27 cellular contexts compared by ENCODE assay signal in the genomic region with DNA sequence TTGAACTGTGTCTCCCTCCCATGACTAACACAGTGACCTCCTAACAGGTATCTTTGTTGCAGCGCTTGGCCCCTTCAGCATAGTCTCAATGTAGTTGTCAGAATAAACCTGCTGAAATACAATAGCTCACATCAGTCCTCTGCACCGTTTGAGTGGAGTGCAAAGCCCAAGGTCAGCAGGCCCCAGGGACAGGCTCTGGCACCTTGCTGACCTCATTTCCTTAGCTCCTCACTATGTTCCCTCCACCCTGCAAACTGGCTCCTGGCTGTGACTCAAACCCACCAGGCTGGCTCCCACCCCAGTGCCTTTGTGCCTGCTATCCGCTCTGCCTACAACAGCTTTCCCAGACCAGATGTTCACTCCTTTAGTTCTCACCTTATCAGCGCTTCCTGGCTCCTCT.
"Had no signal": no experiment of that assay in that cellular context is flagged by ENCODE, and none has a peak within 500 bp of the region (broad histone marks: within the 10 kb centered on the region; RNA-seq: fewer than 3 reads in every experiment).

No MANE protein-coding gene starts in this region.

- H3K27me3 ChIP-seq: brain microvascular endothelial cell, dorsolateral prefrontal cortex, esophagus muscularis mucosa, gastrocnemius medialis, right atrium auricular region, upper lobe of left lung had no signal

- H3K4me1 ChIP-seq: esophagus muscularis mucosa, gastrocnemius medialis, lower lobe of right lung, psoas muscle, right atrium auricular region, upper lobe of left lung had no signal

- ATAC-seq: activated CD8-positive, alpha-beta T cell treated with anti-CD3 and anti-CD28 coated beads, Interleukin-2, amount 10 ng/mL, durations not matched to agents 7 days and 5 days; effector memory CD8-positive, alpha-beta T cell; gastrocnemius medialis; left lobe of liver; lower lobe of right lung; natural killer cell; psoas muscle; stimulated activated naive CD8-positive, alpha-beta T cell treated with anti-CD3 and anti-CD28 coated beads, Interleukin-15, Interleukin-2, amounts not matched to agents 100 U/mL and 50 U/mL, for 24 hours; T-cell had no signal

- H3K4me3 ChIP-seq: dorsolateral prefrontal cortex, esophagus muscularis mucosa, gastrocnemius medialis, lower lobe of right lung, psoas muscle, right atrium auricular region, upper lobe of left lung had no signal

- FAIRE-seq: colon, endothelial cell of umbilical vein, TTC549 had no signal

- H3K36me3 Mint-ChIP-seq: activated naive CD4-positive, alpha-beta T cell treated with anti-CD3 and anti-CD28 coated beads, Interleukin-2, amount 50 U/mL, for 24 hours; natural killer cell; T-cell had no signal

- H3K36me3 ChIP-seq: brain microvascular endothelial cell, esophagus muscularis mucosa, gastrocnemius medialis, lower lobe of right lung, right atrium auricular region, upper lobe of left lung had no signal

- H3K27ac Mint-ChIP-seq: activated CD8-positive, alpha-beta T cell treated with anti-CD3 and anti-CD28 coated beads, Interleukin-2, amount 10 ng/mL, durations not matched to agents 7 days and 5 days; activated naive CD4-positive, alpha-beta T cell treated with anti-CD3 and anti-CD28 coated beads, Interleukin-2, amount 50 U/mL, for 24 hours; activated T-helper 1 cell treated with anti-CD3 and anti-CD28 coated beads, Interleukin-12 subunit alpha, Interleukin-12 subunit beta, Interleukin-2, Interleukin-4 antibody, amounts not matched to agents 30 ng/mL and 10 ng/mL and 1 ng/mL, durations not matched to agents 14 hours and 24 hours and 36 hours; effector memory CD8-positive, alpha-beta T cell; natural killer cell; T-cell; T-helper 2 cell treated with Interferon-gamma antibody and Interleukin-4, amounts not matched to agents 5 μg/mL and 100 μg/mL, for 36 hours had no signal

- H3K4me3 Mint-ChIP-seq: activated CD8-positive, alpha-beta T cell treated with anti-CD3 and anti-CD28 coated beads, Interleukin-2, amount 10 ng/mL, durations not matched to agents 7 days and 5 days; activated naive CD4-positive, alpha-beta T cell treated with anti-CD3 and anti-CD28 coated beads, Interleukin-2, amount 50 U/mL, for 24 hours; activated T-helper 1 cell treated with anti-CD3 and anti-CD28 coated beads, Interleukin-12 subunit alpha, Interleukin-12 subunit beta, Interleukin-2, Interleukin-4 antibody, amounts not matched to agents 30 ng/mL and 10 ng/mL and 1 ng/mL, durations not matched to agents 14 hours and 24 hours and 36 hours; central memory CD8-positive, alpha-beta T cell; effector memory CD8-positive, alpha-beta T cell; natural killer cell; T-cell; T-helper 2 cell treated with Interferon-gamma antibody and Interleukin-4, amounts not matched to agents 5 μg/mL and 100 μg/mL, for 36 hours had no signal

- H3K27me3 Mint-ChIP-seq: activated naive CD4-positive, alpha-beta T cell treated with anti-CD3 and anti-CD28 coated beads, Interleukin-2, amount 50 U/mL, for 24 hours; central memory CD8-positive, alpha-beta T cell; effector memory CD8-positive, alpha-beta T cell; T-cell had no signal

- H3K9me3 Mint-ChIP-seq: activated T-helper 1 cell treated with anti-CD3 and anti-CD28 coated beads, Interleukin-12 subunit alpha, Interleukin-12 subunit beta, Interleukin-2, Interleukin-4 antibody, amounts not matched to agents 30 ng/mL and 10 ng/mL and 1 ng/mL, durations not matched to agents 14 hours and 24 hours and 36 hours had no signal

- H3K9me3 ChIP-seq: esophagus muscularis mucosa, gastrocnemius medialis, psoas muscle, right atrium auricular region had no signal

- H3K4me1 Mint-ChIP-seq: activated naive CD4-positive, alpha-beta T cell treated with anti-CD3 and anti-CD28 coated beads, Interleukin-2, amount 50 U/mL, for 24 hours; central memory CD8-positive, alpha-beta T cell; natural killer cell; T-cell had no signal

- DNase-seq: activated CD4-positive, alpha-beta T cell treated with anti-CD3 and anti-CD28 coated beads for 1 hour; activated CD4-positive, alpha-beta T cell treated with anti-CD3 and anti-CD28 coated beads, Interleukin-2, amount 50 U/mL, for 1 hour; activated CD8-positive, alpha-beta T cell treated with anti-CD3 and anti-CD28 coated beads, Interleukin-2, amount 10 ng/mL, durations not matched to agents 7 days and 5 days; activated gamma-delta T cell treated with Interleukin-2 at 50 U/mL for 16 hours; anterior cingulate cortex; brain microvascular endothelial cell; dorsolateral prefrontal cortex; effector memory CD8-positive, alpha-beta T cell; gastrocnemius medialis; head of caudate nucleus; lower lobe of right lung; natural killer cell; psoas muscle; stimulated activated CD4-positive, alpha-beta T cell treated with anti-CD3 and anti-CD28 coated beads, Interleukin-4, amount 100 ng/mL, for 24 hours; stimulated activated naive CD8-positive, alpha-beta T cell treated with anti-CD3 and anti-CD28 coated beads, Interleukin-15, Interleukin-2, amounts not matched to agents 100 U/mL and 50 U/mL, for 24 hours; T-cell; upper lobe of left lung had no signal

- H3K27ac ChIP-seq: brain microvascular endothelial cell, dorsolateral prefrontal cortex, esophagus muscularis mucosa, gastrocnemius medialis, lower lobe of right lung, psoas muscle, right atrium auricular region, upper lobe of left lung had no signal
